9 cellular contexts compared by ENCODE assay signal in the genomic region with DNA sequence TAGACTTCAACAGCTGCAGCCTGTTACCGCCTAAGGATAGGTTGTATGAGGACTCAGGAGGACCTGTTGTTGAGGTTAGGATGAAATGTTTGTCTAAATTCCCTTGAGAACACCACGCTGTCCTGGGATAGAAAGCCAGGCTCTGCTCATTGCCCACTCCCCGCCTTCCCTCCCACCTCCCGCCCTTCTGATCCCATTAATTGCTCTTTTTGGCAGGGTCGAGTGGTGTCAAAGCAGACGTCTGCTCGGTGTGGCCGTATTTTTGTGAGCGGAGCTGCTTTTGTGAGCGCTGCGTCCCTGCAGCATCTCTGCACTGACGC.
DNase-seq lines count a peak whose midpoint lies in the region.
"Had no signal": no experiment of that assay in that cellular context is flagged by ENCODE, and none has a peak within 500 bp of the region (broad histone marks: within the 10 kb centered on the region; RNA-seq: fewer than 3 reads in every experiment).

No MANE protein-coding gene starts in this region.

- H3K9me3 Mint-ChIP-seq in T-helper 1 cell treated with Interleukin-12 subunit alpha and Interleukin-12 subunit beta and Interleukin-4 antibody, amounts not matched to agents 30 μg/mL and 1 μg/mL, for 36 hours = no peaks in the 10 kb centered on the region

- H3K9me2 ChIP-seq in Karpas-422 (replicated peaks; ENCODE audit: insufficient read depth, low read length) = no peaks in the 10 kb centered on the region

- H3K27ac Mint-ChIP-seq in T-helper 1 cell treated with Interleukin-12 subunit alpha and Interleukin-12 subunit beta and Interleukin-4 antibody, amounts not matched to agents 30 μg/mL and 1 μg/mL, for 36 hours = no peak overlapping the region

- no peak overlapping the region for H3K4me3 ChIP-seq in Karpas-422 (ENCODE audit: low read length)

- H4K20me1 ChIP-seq in Karpas-422 (ENCODE audit: insufficient read depth, low read depth, low read length) = no peaks in the 10 kb centered on the region

- peaks cover 11% of the 10 kb centered on the region for H3K4me1 Mint-ChIP-seq in T-helper 1 cell treated with Interleukin-12 subunit alpha and Interleukin-12 subunit beta and Interleukin-4 antibody, amounts not matched to agents 30 μg/mL and 1 μg/mL, for 36 hours (ENCODE audit: low read depth)

- peaks cover 75% of the 10 kb centered on the region for H3K27me3 Mint-ChIP-seq in T-helper 1 cell treated with Interleukin-12 subunit alpha and Interleukin-12 subunit beta and Interleukin-4 antibody, amounts not matched to agents 30 μg/mL and 1 μg/mL, for 36 hours (ENCODE audit: low read depth)

- H3K27me3 ChIP-seq in layer of hippocampus (ENCODE audit: control insufficient read depth, insufficient read depth, low read length) = no peaks in the 10 kb centered on the region
- H3K27me3 ChIP-seq in Karpas-422 (ENCODE audit: low read length) = no peaks in the 10 kb centered on the region

- H3K4me3 Mint-ChIP-seq in T-helper 1 cell treated with Interleukin-12 subunit alpha and Interleukin-12 subunit beta and Interleukin-4 antibody, amounts not matched to agents 30 μg/mL and 1 μg/mL, for 36 hours = peak overlapping the region; percentile 89

- H3K36me3 Mint-ChIP-seq in T-helper 1 cell treated with Interleukin-12 subunit alpha and Interleukin-12 subunit beta and Interleukin-4 antibody, amounts not matched to agents 30 μg/mL and 1 μg/mL, for 36 hours (ENCODE audit: low read depth) = peaks cover 2% of the 10 kb centered on the region

- H3K4me2 ChIP-seq in Karpas-422 (ENCODE audit: low read depth, low read length, poor library complexity, severe bottlenecking) = no peak overlapping the region

- H3K9me3 ChIP-seq in Karpas-422 (ENCODE audit: low read length) = no peaks in the 10 kb centered on the region

- H2AFZ ChIP-seq in Karpas-422 (ENCODE audit: low read length) = no peak overlapping the region

- H3K27ac ChIP-seq in angular gyrus (ENCODE audit: low read depth, low read length) (peak overlapping the region; percentile 83), layer of hippocampus (ENCODE audit: low read depth, low read length) (peak overlapping the region; percentile 42), temporal lobe (ENCODE audit: low read depth, low read length) (peak overlapping the region; percentile 48), Karpas-422 (ENCODE audit: low read length) (no peak overlapping the region)

- H3K79me2 ChIP-seq in Karpas-422 (ENCODE audit: low read length) = no peaks in the 10 kb centered on the region

- no peaks in the 10 kb centered on the region for H3K4me1 ChIP-seq in Karpas-422 (ENCODE audit: low read length)

- no peaks in the 10 kb centered on the region for H3K36me3 ChIP-seq in Karpas-422 (ENCODE audit: insufficient read depth, low read length)

- DNase-seq in T-helper 1 cell (no peak), KG1 (lab: John Stamatoyannopoulos, UW) (no peak), Karpas-422 (no peak), HT-29 (ENCODE audit: low spot score) (no peak)
- DNase-seq: NCI-H446 treated with DMSO at 0.1 percent for 48 hours had no signal

- no peak overlapping the region for H3K9ac ChIP-seq in Karpas-422 (ENCODE audit: low read length)
